12 cellular contexts compared by ENCODE assay signal in genomic region chr11:2693851-2694261, GRCh38. TPM values are rescaled to one million over a fixed set of nuclear protein-coding genes. Genes with fewer than 3 reads are reported as not detected.
A peak's percentile ranks its signal among the peaks of the same experiment; 100 is the strongest.
DNase-seq lines count a peak whose midpoint lies in the region; TF ChIP-seq lines count a peak whose summit lies in the region.
"Had no signal": no experiment of that assay in that cellular context is flagged by ENCODE, and none has a peak within 500 bp of the region (broad histone marks: within the 10 kb centered on the region; RNA-seq: fewer than 3 reads in every experiment).

No MANE protein-coding gene starts in this region.

- H3K9me3 ChIP-seq in ES-I3 (ENCODE audit: control insufficient read depth, insufficient read depth, low read length) (no peaks in the 10 kb centered on the region), HUES48 (ENCODE audit: control insufficient read depth, insufficient read depth, low read length) (no peaks in the 10 kb centered on the region), neural cell (ENCODE audit: low read length) (no peaks in the 10 kb centered on the region), MM.1S (replicated peaks; ENCODE audit: insufficient read depth, low read length) (no peaks in the 10 kb centered on the region), testis (no peaks in the 10 kb centered on the region)
- H3K9me3 ChIP-seq: gastroesophageal sphincter, SK-N-SH had no signal

- no peak for TF ChIP-seq POLR2A in testis (IDR thresholded peaks at IDR 0.05)

- no peaks in the 10 kb centered on the region for H3K9me2 ChIP-seq in neural cell (ENCODE audit: insufficient read depth, low read length)
- no peaks in the 10 kb centered on the region for H3K9me2 ChIP-seq in MM.1S (replicated peaks; ENCODE audit: insufficient read depth, low read length)
- H3K9me2 ChIP-seq: SK-N-SH had no signal

- H3K9ac ChIP-seq in ES-I3 (ENCODE audit: low read depth, low read length) (0 out of 2 replicates have a peak overlapping the region, but pooled peaks have one; percentile 23), HUES48 (ENCODE audit: low read depth, low read length) (peak overlapping the region; percentile 17; the same call in 1 of the 2 replicates), neural cell (ENCODE audit: low read length) (no peak overlapping the region), MM.1S (ENCODE audit: low read length) (no peak overlapping the region)
- H3K9ac ChIP-seq: SK-N-SH had no signal

- intact Hi-C loops in testis (cut with DNase I; ENCODE audit: low total_unique reads) = no loop called here

- in situ Hi-C loops in GM13977 (cut with MboI; ENCODE audit: low pct_unique_long_range_greater_than_20kb, low sequenced_read_pairs, unreplicated experiment) = no loop called here

- H3F3A ChIP-seq in neural cell (ENCODE audit: insufficient read depth, low read length, poor library complexity, severe bottlenecking) (no peaks in the 10 kb centered on the region), MM.1S (ENCODE audit: insufficient read depth, low read length) (no peaks in the 10 kb centered on the region)

- TF ChIP-seq CTCF in neural cell (IDR thresholded peaks at IDR 0.05; ENCODE audit: poor library complexity, severe bottlenecking) = no peak
- TF ChIP-seq CTCF in MM.1S (IDR thresholded peaks at IDR 0.05; ENCODE audit: low read length) = no peak
- no peak for TF ChIP-seq CTCF in GM13977 (IDR thresholded peaks at IDR 0.05; ENCODE audit: extremely low read depth, insufficient read depth, missing control alignments)
- TF ChIP-seq CTCF in testis (IDR thresholded peaks at IDR 0.05) = no peak

- H4K20me1 ChIP-seq in neural cell (ENCODE audit: insufficient read depth) (no peaks in the 10 kb centered on the region), MM.1S (ENCODE audit: insufficient read depth, low read length) (no peaks in the 10 kb centered on the region)

- 75 to 80% methylated on average over 7 of the region's 7 CpGs for WGBS in testis, 2 donors

- H3K4me1 ChIP-seq in ES-I3 (ENCODE audit: insufficient read depth, low read length) (peaks cover 58% of the 10 kb centered on the region), HUES48 (ENCODE audit: control insufficient read depth, insufficient read depth, low read length) (peaks cover 88% of the 10 kb centered on the region), MM.1S (ENCODE audit: low read length) (peaks cover 20% of the 10 kb centered on the region), testis (no peaks in the 10 kb centered on the region)

- H3K27me3 ChIP-seq in HUES48 (ENCODE audit: control insufficient read depth, insufficient read depth, low read length) (no peaks in the 10 kb centered on the region), neural cell (ENCODE audit: insufficient read depth, low read depth, low read length) (no peaks in the 10 kb centered on the region), MM.1S (replicated peaks; ENCODE audit: insufficient read depth, low read length) (no peaks in the 10 kb centered on the region), testis (no peaks in the 10 kb centered on the region)
- H3K27me3 ChIP-seq: gastroesophageal sphincter had no signal

- no peak overlapping the region for H2AFZ ChIP-seq in neural cell (ENCODE audit: low read depth, low read length)
- H2AFZ ChIP-seq in MM.1S (ENCODE audit: low read length) = no peak overlapping the region

- peak; percentile 45 for DNase-seq in ecto neural progenitor cell (ENCODE audit: low spot score)
- no peak for DNase-seq in MM.1S
- DNase-seq in GM13977 (ENCODE audit: low spot score) = no peak
- DNase-seq in foreskin melanocyte = no peak
- no peak for DNase-seq in testis
- DNase-seq: activated CD8-positive, alpha-beta memory T cell treated with anti-CD3 and anti-CD28 coated beads, Interleukin-2, amount 10 ng/mL, durations not matched to agents 7 days and 5 days; NCI-H1092; SK-N-SH had no signal

- peaks cover 20% of the 10 kb centered on the region for H3K79me2 ChIP-seq in neural cell (replicated peaks; ENCODE audit: insufficient read depth, low read length)
- peaks cover 85% of the 10 kb centered on the region for H3K79me2 ChIP-seq in MM.1S (ENCODE audit: low read length)

- peak overlapping the region; percentile 22 for H3K4me3 ChIP-seq in HUES48 (ENCODE audit: low read depth, low read length)
- H3K4me3 ChIP-seq in neural cell (ENCODE audit: low read length) = peak overlapping the region; percentile 12
- H3K4me3 ChIP-seq in MM.1S (ENCODE audit: low read length) = no peak overlapping the region
- H3K4me3 ChIP-seq in testis = no peak overlapping the region
- H3K4me3 ChIP-seq: gastroesophageal sphincter had no signal

- no peak for TF ChIP-seq EP300 in neural cell (conservative IDR thresholded peaks at IDR 0.05; ENCODE audit: poor library complexity, severe bottlenecking)

- no peak overlapping the region for H3K4me2 ChIP-seq in neural cell (ENCODE audit: low read length)
- H3K4me2 ChIP-seq in MM.1S (ENCODE audit: low read depth, low read length) = no peak overlapping the region
- H3K4me2 ChIP-seq: SK-N-SH had no signal

- H3K27ac ChIP-seq in HUES48 (ENCODE audit: low read depth, low read length) = peak overlapping the region; percentile 93
- H3K27ac ChIP-seq in neural cell (ENCODE audit: low read length) = no peak overlapping the region
- no peak overlapping the region for H3K27ac ChIP-seq in MM.1S (ENCODE audit: low read length)
- H3K27ac ChIP-seq in testis = no peak overlapping the region
- H3K27ac ChIP-seq: gastroesophageal sphincter had no signal

- H3K36me3 ChIP-seq in ES-I3 (ENCODE audit: insufficient read depth, low read length) = no peaks in the 10 kb centered on the region
- H3K36me3 ChIP-seq in HUES48 (ENCODE audit: control insufficient read depth, insufficient read depth, low read length) = no peaks in the 10 kb centered on the region
- no peaks in the 10 kb centered on the region for H3K36me3 ChIP-seq in neural cell (ENCODE audit: insufficient read depth, low read length)
- H3K36me3 ChIP-seq in MM.1S (replicated peaks; ENCODE audit: insufficient read depth, low read length) = no peaks in the 10 kb centered on the region; the same call in 1 of the 2 replicates
- H3K36me3 ChIP-seq in testis (ENCODE audit: low read depth, missing control alignments) = no peaks in the 10 kb centered on the region
- H3K36me3 ChIP-seq: gastroesophageal sphincter had no signal

- TF ChIP-seq RAD21 in neural cell (conservative IDR thresholded peaks at IDR 0.05) = no peak

TF ChIP-seq in neural cell, 6 proteins besides CTCF, POLR2A, EP300 and RAD21:
- TF ChIP-seq EZH2 (IDR thresholded peaks at IDR 0.05; ENCODE audit: borderline replicate concordance, insufficient read depth, low read length, poor library complexity, severe bottlenecking) (no peak), POLR2AphosphoS5 (IDR thresholded peaks at IDR 0.05) (no peak), TAF1 (IDR thresholded peaks at IDR 0.05; ENCODE audit: low read depth) (no peak), MXI1 (conservative IDR thresholded peaks at IDR 0.05; ENCODE audit: poor library complexity, severe bottlenecking) (no peak)

RNA-seq across cellular contexts. Expression of gene KCNQ1OT1, which starts 5.9 kb away (rescaled TPM):
- polyA plus RNA-seq in neural cell (0.12 and 0.32 TPM in 2 replicates), testis (ENCODE audit: insufficient read depth, low read depth, low replicate concordance) (0.20 TPM)
- polyA minus RNA-seq in neural cell = 9.0 and 12.3 TPM in 2 replicates
- 1 to 10 TPM; 4.0 to 5.9 TPM for total RNA-seq in testis

Comparison
In these comparisons a context has a peak if more than half of its experiments do, and no peak if none do; other contexts are left out.
1. H3K9ac ChIP-seq: peak in ES-I3 (single experiment) and HUES48 (single experiment); none in neural cell (single experiment) and MM.1S (single experiment).
2. H3K4me3 ChIP-seq: peak in HUES48 (single experiment) and neural cell (single experiment); none in MM.1S (single experiment) and testis (0 of 2).